Comparison of ENCODE assay signal across 8 cellular contexts in the genomic region with DNA sequence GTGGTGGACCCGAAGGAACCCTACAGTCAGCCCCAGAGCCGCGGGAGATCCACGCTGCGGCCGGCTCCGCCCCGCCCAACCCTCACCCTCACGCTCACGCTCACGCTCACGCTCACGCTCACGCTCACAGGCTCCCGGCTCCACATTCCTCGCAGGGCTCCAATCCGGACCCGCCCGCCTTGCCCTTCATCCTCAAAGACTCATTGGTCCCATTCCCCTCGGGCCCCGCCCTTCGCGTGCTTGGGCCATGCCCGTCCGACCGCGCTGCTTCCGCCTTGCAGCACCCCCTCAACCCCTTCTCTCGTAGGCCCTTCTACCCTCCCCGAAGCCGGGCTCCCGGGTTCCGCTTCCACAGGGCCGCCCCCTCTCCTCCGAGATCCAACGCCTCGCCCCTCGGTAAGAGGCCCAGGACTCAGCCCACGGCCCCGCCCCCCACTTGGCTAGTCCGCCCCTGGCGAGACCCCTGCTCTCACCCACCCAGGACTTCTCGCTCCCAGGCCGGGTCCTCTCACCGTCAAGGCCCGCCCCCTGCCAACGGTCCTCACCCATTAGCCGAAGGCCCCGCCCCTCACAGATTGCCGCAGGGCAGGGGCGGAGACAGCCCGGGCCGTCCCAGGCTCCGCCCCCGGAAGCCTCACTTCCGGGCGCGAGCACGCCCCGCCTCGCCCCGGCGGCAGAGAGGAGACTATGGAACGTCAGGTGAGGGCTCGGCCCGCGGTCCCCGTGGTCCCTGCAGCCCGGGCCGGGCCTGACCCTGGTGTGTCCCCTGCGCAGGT. TPM values are rescaled to one million over a fixed set of nuclear protein-coding genes. Genes with fewer than 3 reads are reported as not detected.
DNase-seq lines count a peak whose midpoint lies in the region; ATAC-seq lines count a peak whose summit lies in the region.

A gene (plus strand): TSS at position 637 of the 776 bp plus-strand sequence. CDS start 51 bp downstream, at position 688.

- H3K27ac ChIP-seq in effector memory CD4-positive, alpha-beta T cell (ENCODE audit: insufficient read depth, low read length, poor library complexity, severe bottlenecking), result peak within 1 kb of the TSS; percentile 91

- peaks cover 27% of the 10 kb centered on the region for H3K36me3 ChIP-seq in effector memory CD4-positive, alpha-beta T cell (ENCODE audit: control insufficient read depth, insufficient read depth, low read length)

- peaks cover 18% of the 10 kb centered on the region for H3K4me1 ChIP-seq in effector memory CD4-positive, alpha-beta T cell (ENCODE audit: control insufficient read depth, insufficient read depth, low read length, poor library complexity, severe bottlenecking)

- peak; percentile 99 for DNase-seq in AG08396 (ENCODE audit: low spot score)
- peak; percentile 94 for DNase-seq in activated CD4-positive, alpha-beta T cell treated with anti-CD3 and anti-CD28 coated beads, Interleukin-2, amount 50 U/mL, for 1 hour
- peak; percentile 93 to 95 (median 94) for DNase-seq in effector memory CD4-positive, alpha-beta T cell
- peak; percentile 98 for DNase-seq in mesenteric fat pad (ENCODE audit: low spot score)
- DNase-seq in stimulated activated CD8-positive, alpha-beta memory T cell treated with anti-CD3 and anti-CD28 coated beads, Interleukin-15, amount 100 ng/mL, for 48 hours (ENCODE audit: low read depth in 2 of 2), result peak; percentile 99
- no peak for DNase-seq in hippocampal formation (lab: John Stamatoyannopoulos, UW)

- no peaks in the 10 kb centered on the region for H3K9me3 ChIP-seq in effector memory CD4-positive, alpha-beta T cell (ENCODE audit: control insufficient read depth, low read length)

- H3K27me3 ChIP-seq in effector memory CD4-positive, alpha-beta T cell (replicated peaks; ENCODE audit: control insufficient read depth, insufficient read depth, low read length, poor library complexity, severe bottlenecking), result no peaks in the 10 kb centered on the region

- ATAC-seq in GM19372 (IDR thresholded peaks at IDR 0.05; ENCODE audit: low read depth, unreplicated experiment) (peak; percentile 74), HG03565 (IDR thresholded peaks at IDR 0.05; ENCODE audit: unreplicated experiment) (peak; percentile 58)

- peak within 1 kb of the TSS; percentile 78 for H3K4me3 ChIP-seq in effector memory CD4-positive, alpha-beta T cell (ENCODE audit: insufficient read depth, low read depth, low read length, poor library complexity, severe bottlenecking)

RNA-seq across cellular contexts. Expression of the gene that starts here (rescaled TPM):
- total RNA-seq in mesenteric fat pad, result 51.1 TPM

Comparison
In these comparisons a context has a peak if more than half of its experiments do, and no peak if none do; other contexts are left out.
1. DNase-seq: peak in AG08396 (single experiment), activated CD4-positive, alpha-beta T cell treated with anti-CD3 and anti-CD28 coated beads, Interleukin-2, amount 50 U/mL, for 1 hour (single experiment), effector memory CD4-positive, alpha-beta T cell (3 of 3), mesenteric fat pad (single experiment) and stimulated activated CD8-positive, alpha-beta memory T cell treated with anti-CD3 and anti-CD28 coated beads, Interleukin-15, amount 100 ng/mL, for 48 hours (2 of 2); none in hippocampal formation (0 of 2).